ENCODE assay signal across 20 cellular contexts in the genomic region with DNA sequence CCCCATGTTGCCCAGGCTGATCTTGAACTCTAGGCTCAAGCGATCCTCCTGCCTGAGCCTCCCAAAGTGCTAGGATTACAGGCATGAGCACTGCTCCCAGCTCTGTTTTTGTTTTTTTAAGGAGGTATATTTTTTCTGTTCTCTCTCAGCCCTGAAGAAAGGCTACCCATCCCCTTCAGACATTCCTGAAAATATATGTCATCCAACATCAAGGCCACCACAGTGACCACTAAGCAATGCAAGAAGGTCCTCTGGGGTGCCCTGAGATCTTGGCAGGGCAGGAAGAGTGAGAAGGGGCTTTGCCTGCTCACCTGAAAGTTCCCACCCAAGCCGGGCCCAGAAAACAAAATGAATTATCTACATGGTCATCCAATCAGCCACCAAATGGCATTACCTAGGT. TPM values are rescaled to one million over a fixed set of nuclear protein-coding genes. Genes with fewer than 3 reads are reported as not detected.
DNase-seq lines count a peak whose midpoint lies in the region; ATAC-seq and TF ChIP-seq lines count a peak whose summit lies in the region.
"Had no signal": no experiment of that assay in that cellular context is flagged by ENCODE, and none has a peak within 500 bp of the region (broad histone marks: within the 10 kb centered on the region; RNA-seq: fewer than 3 reads in every experiment).

No MANE protein-coding gene starts in this region.

- ATAC-seq in lung (ENCODE audit: insufficient read depth, low FRiP score) (no peak), thoracic aorta (ENCODE audit: insufficient number of reproducible peaks, low FRiP score, low read depth) (no peak), GM18867 (IDR thresholded peaks at IDR 0.05; ENCODE audit: unreplicated experiment) (no peak), HG03457 (IDR thresholded peaks at IDR 0.05; ENCODE audit: unreplicated experiment) (no peak)
- ATAC-seq: activated T-helper 17 cell treated with anti-CD3 and anti-CD28 coated beads, Interleukin-2, amount 50 U/mL, for 72 hours; K562; stimulated activated naive B cell treated with anti-CD40 and anti-IgM and Interleukin-4, amounts not matched to agents 10 μg/mL and 1 μg/mL and 100 μg/mL, for 72 hours had no signal

- peaks cover 0 to 21% of the 10 kb centered on the region in 2 donors for H3K4me1 ChIP-seq in lung (ENCODE audit: control insufficient read depth in 2 of 2, insufficient read depth in 2 of 2, low read length in 2 of 2)
- H3K4me1 ChIP-seq in thoracic aorta (ENCODE audit: control insufficient read depth in 1 of 2, low read depth in 2 of 2): peaks cover 10 to 68% of the 10 kb centered on the region in 2 donors
- H3K4me1 ChIP-seq: SJCRH30 had no signal

- TF ChIP-seq CTCF in astrocyte of the cerebellum (IDR thresholded peaks at IDR 0.05; ENCODE audit: low read depth, low read length, missing control alignments): no peak
- TF ChIP-seq CTCF in lung (IDR thresholded peaks at IDR 0.05; ENCODE audit: control extremely low read depth, extremely low read depth): no peak
- no peak for TF ChIP-seq CTCF in thoracic aorta (IDR thresholded peaks at IDR 0.05)

- 89 to 93% methylated on average over 2 of the region's 2 CpGs for WGBS in lung, 2 donors

- H3K4me3 ChIP-seq in astrocyte of the cerebellum (ENCODE audit: low read depth, low read length): no peak overlapping the region
- no peak overlapping the region for H3K4me3 ChIP-seq in lung
- no peak overlapping the region for H3K4me3 ChIP-seq in thoracic aorta
- H3K4me3 ChIP-seq: BLaER1 treated with 17β-estradiol and CSF1 and Interleukin-3, amounts not matched to agents 10 nM and 100 nM; K562; neural progenitor cell; SJCRH30 had no signal

- no peaks in the 10 kb centered on the region for H3K27me3 ChIP-seq in lung (ENCODE audit: control insufficient read depth, insufficient read depth)
- H3K27me3 ChIP-seq in thoracic aorta (replicated peaks; ENCODE audit: insufficient read depth): no peaks in the 10 kb centered on the region
- H3K27me3 ChIP-seq: BLaER1 treated with 17β-estradiol and CSF1 and Interleukin-3, amounts not matched to agents 10 nM and 100 nM; neural progenitor cell; SJCRH30 had no signal

- in situ Hi-C loops in astrocyte of the cerebellum (cut with HindIII; ENCODE audit: low sequenced_read_pairs): no loop called here

- H3K27ac ChIP-seq in lung (ENCODE audit: low read depth in 1 of 2, low read length in 1 of 2) (peak overlapping the region; percentile 55 to 85), thoracic aorta (peak overlapping the region; percentile 96 to 97)
- H3K27ac ChIP-seq: BLaER1 treated with 17β-estradiol and CSF1 and Interleukin-3, amounts not matched to agents 10 nM and 100 nM; neural progenitor cell; SJCRH30 had no signal

- H3K36me3 ChIP-seq in lung (ENCODE audit: control insufficient read depth in 2 of 2, insufficient read depth in 2 of 2, low read length in 2 of 2) (no peaks in the 10 kb centered on the region), thoracic aorta (peaks cover 83% of the 10 kb centered on the region)
- H3K36me3 ChIP-seq: BLaER1 treated with 17β-estradiol and CSF1 and Interleukin-3, amounts not matched to agents 10 nM and 100 nM; neural progenitor cell; SJCRH30 had no signal

- DNase-seq in HT1080 (ENCODE audit: low read depth): peak; percentile 58
- DNase-seq in astrocyte of the cerebellum (ENCODE audit: low read depth): peak; percentile 32
- no peak for DNase-seq in lung (ENCODE audit: low spot score)
- no peak for DNase-seq in thoracic aorta (ENCODE audit: low spot score)
- no peak for DNase-seq in stimulated activated CD4-positive, alpha-beta T cell treated with anti-CD3 and anti-CD28 coated beads, Interleukin-15, amount 100 ng/mL, for 24 hours
- DNase-seq in 8988T: no peak
- DNase-seq: activated CD4-positive, alpha-beta memory T cell treated with anti-CD3 and anti-CD28 coated beads, Interleukin-2, amount 10 ng/mL, durations not matched to agents 7 days and 5 days; DMS53; GOT3; NCI-H446; SJCRH30; small intestine; stimulated activated naive B cell treated with anti-CD40 and anti-IgM and Interleukin-4, amounts not matched to agents 10 μg/mL and 1 μg/mL and 100 μg/mL, for 72 hours had no signal

- no peaks in the 10 kb centered on the region for H3K9me3 ChIP-seq in lung (ENCODE audit: control insufficient read depth in 2 of 2, insufficient read depth in 1 of 2, low read length in 1 of 2)
- no peaks in the 10 kb centered on the region for H3K9me3 ChIP-seq in thoracic aorta
- H3K9me3 ChIP-seq: BLaER1 treated with 17β-estradiol and CSF1 and Interleukin-3, amounts not matched to agents 10 nM and 100 nM; SJCRH30 had no signal

RNA-seq across cellular contexts. Expression of a gene that starts 47.8 kb away (rescaled TPM):
- total RNA-seq in HT1080 (2014; rRNA removed; shearing (Covaris generic)): not detected in 2 replicates
- not detected in 2 replicates for polyA plus RNA-seq in HT1080 (2015; cell fraction: cytosol; rRNA removed)
- polyA plus RNA-seq in HT1080 (2015; cell fraction: nucleus; rRNA removed): not detected in 2 replicates
- total RNA-seq in lung (1 to 10 TPM in 1 of 2 donors, under 1 TPM in 1; 0.34 to 1.3 TPM), thoracic aorta (1 to 10 TPM; 1.9 to 7.1 TPM)
- under 1 TPM; 0.26 to 0.44 TPM for polyA plus RNA-seq in lung
- total RNA-seq: activated CD4-positive, alpha-beta memory T cell treated with anti-CD3 and anti-CD28 coated beads, Interleukin-2, amount 10 ng/mL, durations not matched to agents 7 days and 5 days; activated T-helper 17 cell treated with anti-CD3 and anti-CD28 coated beads, Interleukin-2, amount 50 U/mL, for 72 hours; lower leg skin had no signal

Comparison
In these comparisons a context has a peak if more than half of its experiments do, and no peak if none do; other contexts are left out.
1. DNase-seq: peak in HT1080 (single experiment) and astrocyte of the cerebellum (single experiment); none in lung (single experiment), thoracic aorta (single experiment), stimulated activated CD4-positive, alpha-beta T cell treated with anti-CD3 and anti-CD28 coated beads, Interleukin-15, amount 100 ng/mL, for 24 hours (single experiment) and 8988T (single experiment).